20 cellular contexts compared by ENCODE assay signal in genomic region chr6:125123051-125123450, GRCh38. TPM values are rescaled to one million over a fixed set of nuclear protein-coding genes. Genes with fewer than 3 reads are reported as not detected.
"Had no signal": no experiment of that assay in that cellular context is flagged by ENCODE, and none has a peak within 500 bp of the region (broad histone marks: within the 10 kb centered on the region; RNA-seq: fewer than 3 reads in every experiment).

No MANE protein-coding gene starts in this region.

- H3K36me3 ChIP-seq: cardiac muscle cell, ovary, prostate gland, thyroid gland had no signal

- H3K9me3 Mint-ChIP-seq: activated CD4-positive, alpha-beta T cell treated with anti-CD3 and anti-CD28 coated beads, Interleukin-2, amount 10 ng/mL, durations not matched to agents 7 days and 5 days; activated CD8-positive, alpha-beta T cell treated with anti-CD3 and anti-CD28 coated beads for 36 hours; natural killer cell had no signal

- H3K27me3 Mint-ChIP-seq: activated CD8-positive, alpha-beta memory T cell treated with anti-CD3 and anti-CD28 coated beads, Interleukin-2, amount 10 ng/mL, durations not matched to agents 7 days and 5 days had no signal

- H3K27ac Mint-ChIP-seq: activated CD4-positive, alpha-beta T cell treated with anti-CD3 and anti-CD28 coated beads, Interleukin-2, amount 10 ng/mL, durations not matched to agents 7 days and 5 days; activated CD8-positive, alpha-beta memory T cell treated with anti-CD3 and anti-CD28 coated beads, Interleukin-2, amount 10 ng/mL, durations not matched to agents 7 days and 5 days; activated CD8-positive, alpha-beta T cell treated with anti-CD3 and anti-CD28 coated beads for 36 hours; activated naive CD8-positive, alpha-beta T cell treated with anti-CD3 and anti-CD28 coated beads, Interleukin-2, amount 50 U/mL, for 24 hours; natural killer cell had no signal

- H3K4me1 Mint-ChIP-seq: activated CD4-positive, alpha-beta T cell treated with anti-CD3 and anti-CD28 coated beads, Interleukin-2, amount 10 ng/mL, durations not matched to agents 7 days and 5 days; activated CD8-positive, alpha-beta memory T cell treated with anti-CD3 and anti-CD28 coated beads, Interleukin-2, amount 10 ng/mL, durations not matched to agents 7 days and 5 days; activated naive CD8-positive, alpha-beta T cell treated with anti-CD3 and anti-CD28 coated beads, Interleukin-2, amount 50 U/mL, for 24 hours; natural killer cell had no signal

- ATAC-seq: activated CD8-positive, alpha-beta memory T cell treated with anti-CD3 and anti-CD28 coated beads, Interleukin-2, amount 10 ng/mL, durations not matched to agents 7 days and 5 days; activated CD8-positive, alpha-beta T cell treated with anti-CD3 and anti-CD28 coated beads for 36 hours; activated naive CD8-positive, alpha-beta T cell treated with anti-CD3 and anti-CD28 coated beads, Interleukin-2, amount 50 U/mL, for 24 hours; natural killer cell had no signal

- DNase-seq: activated CD4-positive, alpha-beta T cell treated with anti-CD3 and anti-CD28 coated beads, Interleukin-2, amount 10 ng/mL, durations not matched to agents 7 days and 5 days; activated CD4-positive, CD25-positive, alpha-beta regulatory T cell treated with anti-CD3 and anti-CD28 coated beads, Interleukin-2, amount 50 U/mL, for 72 hours; activated CD8-positive, alpha-beta memory T cell treated with anti-CD3 and anti-CD28 coated beads, Interleukin-2, amount 10 ng/mL, durations not matched to agents 7 days and 5 days; activated CD8-positive, alpha-beta T cell treated with anti-CD3 and anti-CD28 coated beads for 36 hours; activated effector memory CD4-positive, alpha-beta T cell treated with anti-CD3 and anti-CD28 coated beads, Interleukin-2, amount 50 U/mL, for 16 hours; activated naive CD4-positive, alpha-beta T cell treated with anti-CD3 and anti-CD28 coated beads, Interleukin-2, amount 50 U/mL, for 16 hours; activated naive CD8-positive, alpha-beta T cell treated with anti-CD3 and anti-CD28 coated beads, Interleukin-2, amount 50 U/mL, for 24 hours; activated T-cell treated with anti-CD3 and anti-CD28 coated beads for 4 hours; kidney; midbrain; natural killer cell; ovary; stimulated activated CD4-positive, alpha-beta T cell treated with anti-CD3 and anti-CD28 coated beads, Interleukin-4, amount 100 ng/mL, for 24 hours; stimulated activated naive CD4-positive, alpha-beta T cell treated with Interleukin-2 at 50 U/mL for 16 hours; thyroid gland had no signal

- H3K27ac ChIP-seq: cardiac muscle cell, ovary, prostate gland, thyroid gland, VCaP had no signal

- H3K4me1 ChIP-seq: prostate gland, thyroid gland had no signal

- H3K36me3 Mint-ChIP-seq: activated CD8-positive, alpha-beta memory T cell treated with anti-CD3 and anti-CD28 coated beads, Interleukin-2, amount 10 ng/mL, durations not matched to agents 7 days and 5 days; natural killer cell had no signal

- H3K27me3 ChIP-seq: cardiac muscle cell, ovary, thyroid gland had no signal

- H3K4me3 ChIP-seq: cardiac muscle cell, lung, ovary, prostate gland, thyroid gland had no signal

- H3K9me3 ChIP-seq: ovary, prostate gland, thyroid gland had no signal

- H3K4me3 Mint-ChIP-seq: activated CD4-positive, alpha-beta T cell treated with anti-CD3 and anti-CD28 coated beads, Interleukin-2, amount 10 ng/mL, durations not matched to agents 7 days and 5 days; activated CD8-positive, alpha-beta memory T cell treated with anti-CD3 and anti-CD28 coated beads, Interleukin-2, amount 10 ng/mL, durations not matched to agents 7 days and 5 days; activated CD8-positive, alpha-beta T cell treated with anti-CD3 and anti-CD28 coated beads for 36 hours; activated naive CD8-positive, alpha-beta T cell treated with anti-CD3 and anti-CD28 coated beads, Interleukin-2, amount 50 U/mL, for 24 hours; natural killer cell had no signal

RNA-seq across cellular contexts. Expression of gene TPD52L1, which starts 30.5 kb away (rescaled TPM):
- total RNA-seq: activated CD4-positive, alpha-beta T cell treated with anti-CD3 and anti-CD28 coated beads, Interleukin-2, amount 10 ng/mL, durations not matched to agents 7 days and 5 days; activated CD8-positive, alpha-beta memory T cell treated with anti-CD3 and anti-CD28 coated beads, Interleukin-2, amount 10 ng/mL, durations not matched to agents 7 days and 5 days; T-helper 2 cell treated with Interferon-gamma antibody and Interleukin-4, amounts not matched to agents 100 ng/mL and 5 ng/mL, for 36 hours had no signal
